In genomic region chr3:43432462-43432861, GRCh38 we compare ENCODE assay signal across 37 cellular contexts.
"Had no signal": no experiment of that assay in that cellular context is flagged by ENCODE, and none has a peak within 500 bp of the region (broad histone marks: within the 10 kb centered on the region; RNA-seq: fewer than 3 reads in every experiment).

No MANE protein-coding gene starts in this region.

- H3K27me3 ChIP-seq: adrenal gland, breast epithelium, cardiac muscle cell, dorsolateral prefrontal cortex had no signal

- H3K4me1 ChIP-seq: adrenal gland, breast epithelium had no signal

- H3K27me3 Mint-ChIP-seq: activated CD4-positive, alpha-beta memory T cell treated with anti-CD3 and anti-CD28 coated beads for 36 hours; activated CD4-positive, alpha-beta T cell treated with anti-CD3 and anti-CD28 coated beads for 36 hours; activated CD4-positive, alpha-beta T cell treated with anti-CD3 and anti-CD28 coated beads, Interleukin-2, amount 10 ng/mL, durations not matched to agents 24 days and 14 days; activated CD8-positive, alpha-beta memory T cell treated with anti-CD3 and anti-CD28 coated beads, Interleukin-2, amount 10 ng/mL, durations not matched to agents 7 days and 5 days; activated naive CD4-positive, alpha-beta T cell treated with anti-CD3 and anti-CD28 coated beads, Interleukin-2, amount 50 U/mL, for 24 hours; activated naive CD8-positive, alpha-beta T cell treated with anti-CD3 and anti-CD28 coated beads for 36 hours; activated naive CD8-positive, alpha-beta T cell treated with anti-CD3 and anti-CD28 coated beads, Interleukin-2, amount 50 U/mL, for 24 hours; brain; dendritic cell treated with granulocyte-macrophage colony-stimulating factor and Interleukin-4, amounts not matched to agents 40 ng/mL and 50 ng/mL, for 4 days had no signal

- H3K27ac Mint-ChIP-seq: activated B cell treated with CpG ODN at 0.5 μM for 24 hours; activated CD4-positive, alpha-beta memory T cell treated with anti-CD3 and anti-CD28 coated beads for 36 hours; activated CD4-positive, alpha-beta T cell treated with anti-CD3 and anti-CD28 coated beads for 36 hours; activated CD4-positive, alpha-beta T cell treated with anti-CD3 and anti-CD28 coated beads, Interleukin-2, amount 10 ng/mL, durations not matched to agents 24 days and 14 days; activated CD8-positive, alpha-beta memory T cell treated with anti-CD3 and anti-CD28 coated beads, Interleukin-2, amount 10 ng/mL, durations not matched to agents 7 days and 5 days; activated CD8-positive, alpha-beta T cell treated with anti-CD3 and anti-CD28 coated beads, Interleukin-2, amount 10 ng/mL, durations not matched to agents 7 days and 5 days; activated naive CD4-positive, alpha-beta T cell treated with anti-CD3 and anti-CD28 coated beads for 36 hours; activated naive CD4-positive, alpha-beta T cell treated with anti-CD3 and anti-CD28 coated beads, Interleukin-2, amount 50 U/mL, for 24 hours; activated naive CD8-positive, alpha-beta T cell treated with anti-CD3 and anti-CD28 coated beads for 36 hours; activated naive CD8-positive, alpha-beta T cell treated with anti-CD3 and anti-CD28 coated beads, Interleukin-2, amount 50 U/mL, for 24 hours; activated T-helper 1 cell treated with anti-CD3 and anti-CD28 coated beads, Interleukin-12 subunit alpha, Interleukin-12 subunit beta, Interleukin-2, Interleukin-4 antibody, amounts not matched to agents 30 ng/mL and 10 ng/mL and 1 ng/mL, durations not matched to agents 14 hours and 24 hours and 36 hours; activated T-helper 2 cell treated with anti-CD3 and anti-CD28 coated beads, Interferon-gamma antibody, Interleukin-2, Interleukin-4, amounts not matched to agents 10 μg/mL and 5 μg/mL and 100 μg/mL, durations not matched to agents 14 hours and 24 hours and 36 hours; brain; dendritic cell treated with granulocyte-macrophage colony-stimulating factor and Interleukin-4, amounts not matched to agents 40 ng/mL and 50 ng/mL, for 4 days; endodermal cell; T-helper 2 cell treated with Interferon-gamma antibody and Interleukin-4, amounts not matched to agents 5 μg/mL and 100 μg/mL, for 36 hours had no signal

- DNase-seq: activated B cell treated with CpG ODN at 0.5 μM for 24 hours; activated CD4-positive, alpha-beta memory T cell treated with anti-CD3 and anti-CD28 coated beads for 36 hours; activated CD4-positive, alpha-beta T cell treated with anti-CD3 and anti-CD28 coated beads for 36 hours; activated CD4-positive, alpha-beta T cell treated with anti-CD3 and anti-CD28 coated beads, Interleukin-2, amount 10 ng/mL, durations not matched to agents 24 days and 14 days; activated CD8-positive, alpha-beta memory T cell treated with anti-CD3 and anti-CD28 coated beads, Interleukin-2, amount 10 ng/mL, durations not matched to agents 7 days and 5 days; activated CD8-positive, alpha-beta memory T cell treated with anti-CD3 and anti-CD28 coated beads, Interleukin-2, amount 50 U/mL, for 4 hours; activated CD8-positive, alpha-beta T cell treated with anti-CD3 and anti-CD28 coated beads, Interleukin-2, amount 10 ng/mL, durations not matched to agents 7 days and 5 days; activated effector memory CD4-positive, alpha-beta T cell treated with anti-CD3 and anti-CD28 coated beads, Interleukin-2, amount 50 U/mL, for 16 hours; activated naive CD4-positive, alpha-beta T cell treated with anti-CD3 and anti-CD28 coated beads for 36 hours; activated naive CD8-positive, alpha-beta T cell treated with anti-CD3 and anti-CD28 coated beads for 36 hours; activated naive CD8-positive, alpha-beta T cell treated with anti-CD3 and anti-CD28 coated beads, Interleukin-2, amount 50 U/mL, for 24 hours; activated T-cell treated with anti-CD3 and anti-CD28 coated beads, Interleukin-2, amount 50 U/mL, for 1 hour; activated T-cell treated with anti-CD3 and anti-CD28 coated beads, Interleukin-2, amount 50 U/mL, for 48 hours; adrenal gland; amygdala; aorta; central memory CD4-positive, alpha-beta T cell; cerebellar nuclear complex; dorsolateral prefrontal cortex; effector memory CD4-positive, alpha-beta T cell; endodermal cell; foreskin fibroblast; head of caudate nucleus; hippocampal formation; T1000; WERI-Rb-1 had no signal

- H3K36me3 ChIP-seq: adrenal gland, breast epithelium, cardiac muscle cell, WERI-Rb-1 had no signal

- ATAC-seq: activated CD4-positive, alpha-beta T cell treated with anti-CD3 and anti-CD28 coated beads for 36 hours; activated CD4-positive, CD25-positive, alpha-beta regulatory T cell treated with anti-CD3 and anti-CD28 coated beads, Interleukin-2, amount 50 U/mL, for 24 hours; activated CD8-positive, alpha-beta memory T cell treated with anti-CD3 and anti-CD28 coated beads, Interleukin-2, amount 10 ng/mL, durations not matched to agents 7 days and 5 days; activated CD8-positive, alpha-beta T cell treated with anti-CD3 and anti-CD28 coated beads, Interleukin-2, amount 10 ng/mL, durations not matched to agents 7 days and 5 days; activated naive CD8-positive, alpha-beta T cell treated with anti-CD3 and anti-CD28 coated beads, Interleukin-2, amount 50 U/mL, for 24 hours; esophagus mucosa had no signal

- H3K9me3 ChIP-seq: adrenal gland, breast epithelium had no signal

- H3K36me3 Mint-ChIP-seq: activated CD8-positive, alpha-beta memory T cell treated with anti-CD3 and anti-CD28 coated beads, Interleukin-2, amount 10 ng/mL, durations not matched to agents 7 days and 5 days had no signal

- H3K4me3 Mint-ChIP-seq: activated B cell treated with CpG ODN at 0.5 μM for 24 hours; activated CD4-positive, alpha-beta memory T cell treated with anti-CD3 and anti-CD28 coated beads for 36 hours; activated CD4-positive, alpha-beta T cell treated with anti-CD3 and anti-CD28 coated beads for 36 hours; activated CD4-positive, alpha-beta T cell treated with anti-CD3 and anti-CD28 coated beads, Interleukin-2, amount 10 ng/mL, durations not matched to agents 24 days and 14 days; activated CD8-positive, alpha-beta memory T cell treated with anti-CD3 and anti-CD28 coated beads, Interleukin-2, amount 10 ng/mL, durations not matched to agents 7 days and 5 days; activated CD8-positive, alpha-beta T cell treated with anti-CD3 and anti-CD28 coated beads, Interleukin-2, amount 10 ng/mL, durations not matched to agents 7 days and 5 days; activated naive CD4-positive, alpha-beta T cell treated with anti-CD3 and anti-CD28 coated beads for 36 hours; activated naive CD4-positive, alpha-beta T cell treated with anti-CD3 and anti-CD28 coated beads, Interleukin-2, amount 50 U/mL, for 24 hours; activated naive CD8-positive, alpha-beta T cell treated with anti-CD3 and anti-CD28 coated beads for 36 hours; activated naive CD8-positive, alpha-beta T cell treated with anti-CD3 and anti-CD28 coated beads, Interleukin-2, amount 50 U/mL, for 24 hours; activated T-helper 1 cell treated with anti-CD3 and anti-CD28 coated beads, Interleukin-12 subunit alpha, Interleukin-12 subunit beta, Interleukin-2, Interleukin-4 antibody, amounts not matched to agents 30 ng/mL and 10 ng/mL and 1 ng/mL, durations not matched to agents 14 hours and 24 hours and 36 hours; brain; dendritic cell treated with granulocyte-macrophage colony-stimulating factor and Interleukin-4, amounts not matched to agents 40 ng/mL and 50 ng/mL, for 4 days; endodermal cell; T-helper 2 cell treated with Interferon-gamma antibody and Interleukin-4, amounts not matched to agents 5 μg/mL and 100 μg/mL, for 36 hours had no signal

- H3K27ac ChIP-seq: adrenal gland, breast epithelium, cardiac muscle cell, coronary artery, dorsolateral prefrontal cortex, WERI-Rb-1 had no signal

- H3K4me3 ChIP-seq: adrenal gland, breast epithelium, cardiac muscle cell, coronary artery, dorsolateral prefrontal cortex had no signal

- H3K4me1 Mint-ChIP-seq: activated B cell treated with CpG ODN at 0.5 μM for 24 hours; activated CD4-positive, alpha-beta T cell treated with anti-CD3 and anti-CD28 coated beads for 36 hours; activated CD4-positive, alpha-beta T cell treated with anti-CD3 and anti-CD28 coated beads, Interleukin-2, amount 10 ng/mL, durations not matched to agents 24 days and 14 days; activated CD8-positive, alpha-beta memory T cell treated with anti-CD3 and anti-CD28 coated beads, Interleukin-2, amount 10 ng/mL, durations not matched to agents 7 days and 5 days; activated naive CD4-positive, alpha-beta T cell treated with anti-CD3 and anti-CD28 coated beads, Interleukin-2, amount 50 U/mL, for 24 hours; activated naive CD8-positive, alpha-beta T cell treated with anti-CD3 and anti-CD28 coated beads for 36 hours; activated naive CD8-positive, alpha-beta T cell treated with anti-CD3 and anti-CD28 coated beads, Interleukin-2, amount 50 U/mL, for 24 hours had no signal

- H3K9me3 Mint-ChIP-seq: activated B cell treated with CpG ODN at 0.5 μM for 24 hours; activated CD4-positive, alpha-beta memory T cell treated with anti-CD3 and anti-CD28 coated beads for 36 hours; activated CD4-positive, alpha-beta T cell treated with anti-CD3 and anti-CD28 coated beads, Interleukin-2, amount 10 ng/mL, durations not matched to agents 24 days and 14 days; activated naive CD4-positive, alpha-beta T cell treated with anti-CD3 and anti-CD28 coated beads for 36 hours; activated naive CD4-positive, alpha-beta T cell treated with anti-CD3 and anti-CD28 coated beads, Interleukin-2, amount 50 U/mL, for 24 hours; activated naive CD8-positive, alpha-beta T cell treated with anti-CD3 and anti-CD28 coated beads for 36 hours; activated naive CD8-positive, alpha-beta T cell treated with anti-CD3 and anti-CD28 coated beads, Interleukin-2, amount 50 U/mL, for 24 hours; activated T-helper 1 cell treated with anti-CD3 and anti-CD28 coated beads, Interleukin-12 subunit alpha, Interleukin-12 subunit beta, Interleukin-2, Interleukin-4 antibody, amounts not matched to agents 30 ng/mL and 10 ng/mL and 1 ng/mL, durations not matched to agents 14 hours and 24 hours and 36 hours; activated T-helper 2 cell treated with anti-CD3 and anti-CD28 coated beads, Interferon-gamma antibody, Interleukin-2, Interleukin-4, amounts not matched to agents 10 μg/mL and 5 μg/mL and 100 μg/mL, durations not matched to agents 14 hours and 24 hours and 36 hours; dendritic cell treated with granulocyte-macrophage colony-stimulating factor and Interleukin-4, amounts not matched to agents 40 ng/mL and 50 ng/mL, for 4 days; endodermal cell; T-helper 2 cell treated with Interferon-gamma antibody and Interleukin-4, amounts not matched to agents 5 μg/mL and 100 μg/mL, for 36 hours had no signal
